In genomic region chr2:20424300-20425290, GRCh38 we compare ENCODE assay signal across 9 cellular contexts. TPM values are rescaled to one million over a fixed set of nuclear protein-coding genes. Genes with fewer than 3 reads are reported as not detected.
DNase-seq lines count a peak whose midpoint lies in the region; ATAC-seq and TF ChIP-seq lines count a peak whose summit lies in the region.
"Had no signal": no experiment of that assay in that cellular context is flagged by ENCODE, and none has a peak within 500 bp of the region (broad histone marks: within the 10 kb centered on the region; RNA-seq: fewer than 3 reads in every experiment).

No MANE protein-coding gene starts in this region.

- DNase-seq in GDM1 (lab: John Stamatoyannopoulos, UW) (peak; percentile 50), HK-2 (ENCODE audit: unreplicated experiment) (peak; percentile 29), left ventricle myocardium inferior (peak; percentile 58), SHP77 treated with DMSO at 0.1 percent for 48 hours (lab: John Stamatoyannopoulos, UW) (no peak), NCI-H1048 (lab: John Stamatoyannopoulos, UW) (no peak)
- peak; percentile 48 for DNase-seq in activated CD4-positive, alpha-beta memory T cell treated with anti-CD3 and anti-CD28 coated beads for 36 hours
- peak; percentile 9 for DNase-seq in stimulated activated CD8-positive, alpha-beta memory T cell treated with anti-CD3 and anti-CD28 coated beads, Interleukin-12 subunit alpha, Interleukin-12 subunit beta, amount 100 ng/mL, for 1 hour (ENCODE audit: low read depth)

- CTCF ChIA-PET in activated CD4-positive, alpha-beta memory T cell treated with anti-CD3 and anti-CD28 coated beads for 36 hours (lab: Charles Lee) = interaction anchor here (0.9 to 4.3 kb wide), 5 partner anchors 8 to 218 kb away, joined by 3 to 73 read pairs (median 5); partner anchors contain the start of gene RHOB

- no peaks in the 10 kb centered on the region for H3K36me3 Mint-ChIP-seq in activated CD4-positive, alpha-beta memory T cell treated with anti-CD3 and anti-CD28 coated beads for 36 hours

- no peaks in the 10 kb centered on the region for H3K9me3 ChIP-seq in left ventricle myocardium inferior (replicated peaks)

- H3K4me1 ChIP-seq in left ventricle myocardium inferior = peaks cover 57% of the 10 kb centered on the region
- H3K4me1 ChIP-seq: parathyroid adenoma had no signal

- H3K4me3 Mint-ChIP-seq in activated CD4-positive, alpha-beta memory T cell treated with anti-CD3 and anti-CD28 coated beads for 36 hours = no peak overlapping the region

- no peak overlapping the region for H3K4me3 ChIP-seq in left ventricle myocardium inferior

- POLR2A ChIA-PET in activated CD4-positive, alpha-beta memory T cell treated with anti-CD3 and anti-CD28 coated beads for 36 hours (lab: Charles Lee) = interaction anchor here (1.4 kb wide), 1 partner anchor 13 kb away, joined by 4 read pairs; no protein-coding TSS in a partner anchor

- H3K4me1 Mint-ChIP-seq in activated CD4-positive, alpha-beta memory T cell treated with anti-CD3 and anti-CD28 coated beads for 36 hours (ENCODE audit: low read depth) = peaks cover 16% of the 10 kb centered on the region

- no peak for TF ChIP-seq CTCF in left ventricle myocardium inferior (IDR thresholded peaks at IDR 0.05; ENCODE audit: borderline replicate concordance)

- H3K27me3 Mint-ChIP-seq in activated CD4-positive, alpha-beta memory T cell treated with anti-CD3 and anti-CD28 coated beads for 36 hours = no peaks in the 10 kb centered on the region

- intact Hi-C loops in activated CD4-positive, alpha-beta memory T cell treated with anti-CD3 and anti-CD28 coated beads for 36 hours (cut with micrococcal nuclease) = loop anchor here (10.0 kb wide), 1 partner anchor 180 kb away; no protein-coding TSS in a partner anchor
- intact Hi-C loops in left ventricle myocardium inferior (cut with micrococcal nuclease) = no loop called here

- no peaks in the 10 kb centered on the region for H3K36me3 ChIP-seq in left ventricle myocardium inferior

- H3K9me3 Mint-ChIP-seq in activated CD4-positive, alpha-beta memory T cell treated with anti-CD3 and anti-CD28 coated beads for 36 hours = no peaks in the 10 kb centered on the region

- peak overlapping the region; percentile 75 for H3K27ac ChIP-seq in left ventricle myocardium inferior (replicated peaks)
- H3K27ac ChIP-seq: parathyroid adenoma had no signal

- peak; percentile 72 for ATAC-seq in GM21423 (IDR thresholded peaks at IDR 0.05; ENCODE audit: unreplicated experiment)

- no peaks in the 10 kb centered on the region for H3K27me3 ChIP-seq in left ventricle myocardium inferior (ENCODE audit: low read depth)

- no peak overlapping the region for H3K27ac Mint-ChIP-seq in activated CD4-positive, alpha-beta memory T cell treated with anti-CD3 and anti-CD28 coated beads for 36 hours

RNA-seq across cellular contexts. Expression of gene RHOB, which starts 22.3 kb away (rescaled TPM):
- 10 to 100 TPM; 31.6 to 33.6 TPM for total RNA-seq in activated CD4-positive, alpha-beta memory T cell treated with anti-CD3 and anti-CD28 coated beads for 36 hours
- 193 TPM for total RNA-seq in left ventricle myocardium inferior

Comparison
In these comparisons a context has a peak if more than half of its experiments do, and no peak if none do; other contexts are left out.
1. DNase-seq: peak in GDM1 (single experiment), HK-2 (single experiment), activated CD4-positive, alpha-beta memory T cell treated with anti-CD3 and anti-CD28 coated beads for 36 hours (single experiment), left ventricle myocardium inferior (single experiment) and stimulated activated CD8-positive, alpha-beta memory T cell treated with anti-CD3 and anti-CD28 coated beads, Interleukin-12 subunit alpha, Interleukin-12 subunit beta, amount 100 ng/mL, for 1 hour (single experiment); none in SHP77 treated with DMSO at 0.1 percent for 48 hours (single experiment) and NCI-H1048 (single experiment).